Comparison of ENCODE assay signal across 8 cellular contexts in genomic region chr2:179106342-179107178, GRCh38. TPM values are rescaled to one million over a fixed set of nuclear protein-coding genes. Genes with fewer than 3 reads are reported as not detected.
DNase-seq lines count a peak whose midpoint lies in the region; ATAC-seq lines count a peak whose summit lies in the region.

No MANE protein-coding gene starts in this region.

- H3K27me3 ChIP-seq in right cardiac atrium (ENCODE audit: control insufficient read depth, insufficient read depth), result no peaks in the 10 kb centered on the region

- peak overlapping the region; percentile 38 for H3K4me3 Mint-ChIP-seq in activated naive CD8-positive, alpha-beta T cell
- no peak overlapping the region for H3K4me3 Mint-ChIP-seq in stimulated activated effector memory CD8-positive, alpha-beta T cell treated with anti-CD3 and anti-CD28 coated beads, Interleukin-12 subunit alpha, Interleukin-12 subunit beta, amount 100 ng/mL, for 72 hours

- 60% methylated on average over 7 of the region's 7 CpGs for WGBS in right cardiac atrium

- no peaks in the 10 kb centered on the region for H3K27me3 Mint-ChIP-seq in activated naive CD8-positive, alpha-beta T cell

- DNase-seq in A172 (ENCODE audit: low spot score) (peak; percentile 97), NCI-H2029 (lab: John Stamatoyannopoulos, UW) (peak; percentile 89), right cardiac atrium (peak; percentile 33 to 54 (median 48)), GM19238 (ENCODE audit: insufficient read length, low spot score) (no peak)
- no peak for DNase-seq in stimulated activated effector memory CD8-positive, alpha-beta T cell treated with anti-CD3 and anti-CD28 coated beads, Interleukin-12 subunit alpha, Interleukin-12 subunit beta, amount 100 ng/mL, for 72 hours (ENCODE audit: low spot score in 2 of 2)

- no peaks in the 10 kb centered on the region for H3K9me3 Mint-ChIP-seq in activated naive CD8-positive, alpha-beta T cell (ENCODE audit: low read depth)
- peaks cover 2% of the 10 kb centered on the region for H3K9me3 Mint-ChIP-seq in stimulated activated effector memory CD8-positive, alpha-beta T cell treated with anti-CD3 and anti-CD28 coated beads, Interleukin-12 subunit alpha, Interleukin-12 subunit beta, amount 100 ng/mL, for 72 hours

- intact Hi-C loops in right cardiac atrium (cut with DNase I), result no loop called here

- ATAC-seq in GM18502 (IDR thresholded peaks at IDR 0.05; ENCODE audit: poor library complexity, unreplicated experiment) (peak; percentile 80), HG02943 (IDR thresholded peaks at IDR 0.05; ENCODE audit: low read depth, unreplicated experiment) (peak; percentile 86), right cardiac atrium (peak; percentile 80 to 91)
- ATAC-seq in stimulated activated effector memory CD8-positive, alpha-beta T cell treated with anti-CD3 and anti-CD28 coated beads, Interleukin-12 subunit alpha, Interleukin-12 subunit beta, amount 100 ng/mL, for 72 hours, result peak; percentile 64

- H3K27ac Mint-ChIP-seq in activated naive CD8-positive, alpha-beta T cell, result peak overlapping the region; percentile 56
- H3K27ac Mint-ChIP-seq in stimulated activated effector memory CD8-positive, alpha-beta T cell treated with anti-CD3 and anti-CD28 coated beads, Interleukin-12 subunit alpha, Interleukin-12 subunit beta, amount 100 ng/mL, for 72 hours, result no peak overlapping the region

- no peaks in the 10 kb centered on the region for H3K36me3 Mint-ChIP-seq in activated naive CD8-positive, alpha-beta T cell
- no peaks in the 10 kb centered on the region for H3K36me3 Mint-ChIP-seq in stimulated activated effector memory CD8-positive, alpha-beta T cell treated with anti-CD3 and anti-CD28 coated beads, Interleukin-12 subunit alpha, Interleukin-12 subunit beta, amount 100 ng/mL, for 72 hours

- H3K27ac ChIP-seq in right cardiac atrium (ENCODE audit: low read length), result no peak overlapping the region

- no peak overlapping the region for H3K4me3 ChIP-seq in right cardiac atrium (ENCODE audit: low read length)

- H3K4me1 ChIP-seq in right cardiac atrium (ENCODE audit: control insufficient read depth, insufficient read depth, low read length), result no peaks in the 10 kb centered on the region

- no peaks in the 10 kb centered on the region for H3K9me3 ChIP-seq in right cardiac atrium (ENCODE audit: control insufficient read depth, low read length)

- H3K4me1 Mint-ChIP-seq in activated naive CD8-positive, alpha-beta T cell (ENCODE audit: low read depth), result peaks cover 41% of the 10 kb centered on the region
- no peaks in the 10 kb centered on the region for H3K4me1 Mint-ChIP-seq in stimulated activated effector memory CD8-positive, alpha-beta T cell treated with anti-CD3 and anti-CD28 coated beads, Interleukin-12 subunit alpha, Interleukin-12 subunit beta, amount 100 ng/mL, for 72 hours

RNA-seq across cellular contexts. Expression of gene CCDC141, which starts 56.6 kb away (rescaled TPM):
- total RNA-seq in A172 (2014; rRNA removed; shearing (Covaris generic)), result 0.31 TPM in 1 of 2 replicates, not detected in the other
- 100 to 1,000 TPM in 1 of 4 donors, 10 to 100 TPM in 3; 67.5 to 128 (median 80.2) TPM for total RNA-seq in right cardiac atrium
- polyA plus RNA-seq in right cardiac atrium, result 18.1 TPM

Comparison
In these comparisons a context has a peak if more than half of its experiments do, and no peak if none do; other contexts are left out.
1. DNase-seq: peak in A172 (single experiment), NCI-H2029 (single experiment) and right cardiac atrium (3 of 3); none in stimulated activated effector memory CD8-positive, alpha-beta T cell treated with anti-CD3 and anti-CD28 coated beads, Interleukin-12 subunit alpha, Interleukin-12 subunit beta, amount 100 ng/mL, for 72 hours (0 of 2) and GM19238 (single experiment).
2. RNA of gene CCDC141, which starts 56.6 kb away (total RNA-seq): 67.5 to 128 TPM in right cardiac atrium; 0.31 TPM in A172; every median in the first group is over 10 times any median in the second.
3. Peak in every context shown above with its lines, with median percentiles within 50 percentile points of each other: ATAC-seq.